In the genomic region with DNA sequence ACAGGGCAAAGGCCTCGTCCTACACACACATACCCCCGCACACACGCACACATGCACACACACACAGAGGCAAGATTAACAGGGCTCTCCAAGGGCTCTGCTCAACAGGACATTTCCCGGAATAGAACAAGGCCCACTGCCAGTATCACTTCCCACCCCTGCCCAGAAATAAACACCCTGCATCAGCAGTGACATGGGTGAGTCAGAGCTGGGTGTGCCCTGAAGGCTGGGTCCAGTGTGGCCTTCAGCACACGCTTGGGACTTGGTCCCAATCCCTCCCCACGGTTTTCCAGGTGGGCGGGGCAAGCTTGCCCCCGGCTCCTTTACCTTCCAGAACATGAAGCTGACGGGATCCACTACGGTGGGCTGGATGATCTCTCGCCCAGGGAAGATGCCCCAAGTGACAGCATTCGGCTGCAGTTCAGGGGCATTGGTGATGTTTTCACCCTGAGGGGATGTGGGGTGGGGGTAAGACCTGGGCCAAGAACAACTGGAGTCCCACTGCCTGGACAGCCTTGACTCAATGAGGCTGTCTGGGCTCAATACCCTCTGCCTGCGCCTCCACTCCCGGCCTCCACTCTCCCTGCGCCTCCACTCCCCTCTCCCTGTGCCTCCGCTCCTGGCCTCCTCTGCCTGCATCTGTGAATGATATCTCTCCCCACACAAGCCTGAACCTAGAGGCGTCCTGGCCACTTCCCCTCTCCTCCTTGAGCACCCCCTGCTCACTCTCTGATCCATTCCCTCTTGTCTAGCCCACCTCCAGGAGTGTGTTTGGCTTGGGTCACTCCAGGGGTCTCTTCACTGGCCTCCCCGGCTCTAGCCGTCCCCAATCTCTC, we compare ENCODE assay signal across 8 cellular contexts. TPM values are rescaled to one million over a fixed set of nuclear protein-coding genes. Genes with fewer than 3 reads are reported as not detected.
DNase-seq lines count a peak whose midpoint lies in the region; ATAC-seq and TF ChIP-seq lines count a peak whose summit lies in the region.

No MANE protein-coding gene starts in this region.

- no peak for TF ChIP-seq CTCF in heart right ventricle (IDR thresholded peaks at IDR 0.05)

- H3K4me3 ChIP-seq in heart right ventricle (peak overlapping the region in 2 of 10 donors; percentile 15 to 20), skeletal muscle cell (ENCODE audit: low read depth, low read length) (no peak overlapping the region)

- intact Hi-C loops in heart right ventricle (cut with DNase I): loop anchor here in 2 of 10 donors (2.0 to 5.0 kb wide), 2 partner anchors 14 to 91 kb away; a partner anchor contains a TSS

- peaks cover 0 to 76% (median 33%) of the 10 kb centered on the region in 9 donors for H3K36me3 ChIP-seq in heart right ventricle

- no peaks in the 10 kb centered on the region for H3K9me3 ChIP-seq in heart right ventricle

- 52 to 64% (median 62%) methylated on average over 19 of the region's 19 CpGs for WGBS in adipose tissue, 3 donors
- 36 to 40% methylated on average over 19 of the region's 19 CpGs for WGBS in heart right ventricle, 2 donors

- peaks cover 58 to 99% (median 85%) of the 10 kb centered on the region in 9 donors for H3K4me1 ChIP-seq in heart right ventricle

- DNase-seq in GM04503 (ENCODE audit: low read depth): peak; percentile 89
- peak; percentile 87 to 97 for DNase-seq in heart right ventricle
- DNase-seq in skeletal muscle cell (ENCODE audit: low read depth): peak; percentile 68
- no peak for DNase-seq in NCI-H526 treated with DMSO at 0.1 percent for 48 hours (lab: John Stamatoyannopoulos, UW)

- ATAC-seq in heart right ventricle (peak; percentile 80 to 92 (median 88)), HG03025 (IDR thresholded peaks at IDR 0.05; ENCODE audit: low FRiP score, unreplicated experiment) (no peak), GM21619 (IDR thresholded peaks at IDR 0.05; ENCODE audit: unreplicated experiment) (no peak), HG02852 (IDR thresholded peaks at IDR 0.05; ENCODE audit: unreplicated experiment) (no peak)

- H3K27ac ChIP-seq in adipose tissue (ENCODE audit: low read depth, low read length) (peak overlapping the region; percentile 89), heart right ventricle (peak overlapping the region; percentile 92 to 99 (median 97))

- H3K27me3 ChIP-seq in heart right ventricle: no peaks in the 10 kb centered on the region

RNA-seq across cellular contexts. Expression of a gene that starts 14.7 kb away (rescaled TPM):
- polyA plus RNA-seq in adipose tissue (10 to 100 TPM in 2 of 3 donors, 1 to 10 TPM in 1; 8.2 to 16.1 (median 14.0) TPM), heart right ventricle (10 to 100 TPM; 17.7 to 24.3 TPM)
- 10 to 100 TPM; 28.8 to 75.8 (median 40.5) TPM for total RNA-seq in heart right ventricle

RNA-seq across cellular contexts. Expression of a gene that starts 14.9 kb away (rescaled TPM):
- polyA plus RNA-seq in adipose tissue: 10 to 100 TPM in 1 of 3 donors, 1 to 10 TPM in 2; 5.4 to 12.6 (median 6.3) TPM
- total RNA-seq in heart right ventricle: 10 to 100 TPM; 13.3 to 20.9 (median 16.9) TPM
- 10 to 100 TPM in 1 of 2 donors, 1 to 10 TPM in 1; 9.1 to 13.8 TPM for polyA plus RNA-seq in heart right ventricle

RNA-seq across cellular contexts. Expression of a gene that starts 29.1 kb away (rescaled TPM):
- polyA plus RNA-seq in adipose tissue (1 to 10 TPM in 2 of 3 donors, under 1 TPM in 1; 0.83 to 2.7 (median 2.1) TPM), heart right ventricle (1 to 10 TPM; 7.5 to 9.0 TPM)
- 10 to 100 TPM in 1 of 10 donors, 1 to 10 TPM in 9; 2.4 to 12.8 (median 5.1) TPM for total RNA-seq in heart right ventricle

RNA-seq across cellular contexts. Expression of a gene that starts 55.2 kb away (rescaled TPM):
- polyA plus RNA-seq in adipose tissue (10 to 100 TPM; 52.4 to 72.3 (median 63.3) TPM), heart right ventricle (10 to 100 TPM; 21.4 to 96.7 TPM)
- 10 to 100 TPM; 12.9 to 37.9 (median 16.9) TPM for total RNA-seq in heart right ventricle

RNA-seq across cellular contexts. Expression of a gene that starts 56.5 kb away (rescaled TPM):
- polyA plus RNA-seq in adipose tissue: 10 to 100 TPM in 1 of 3 donors, under 1 TPM in 2; 0.42 to 40.6 (median 0.49) TPM
- 1,000 to 10,000 TPM in 2 of 10 donors, 100 to 1,000 TPM in 5, 10 to 100 TPM in 2, 1 to 10 TPM in 1; 5.8 to 2,762 (median 663) TPM for total RNA-seq in heart right ventricle
- 1,000 to 10,000 TPM in 1 of 2 donors, 10 to 100 TPM in 1; 16.4 to 2,201 TPM for polyA plus RNA-seq in heart right ventricle

Comparison
In these comparisons a context has a peak if more than half of its experiments do, and no peak if none do; other contexts are left out.
1. ATAC-seq: peak in heart right ventricle (8 of 8); none in HG03025 (single experiment), GM21619 (single experiment) and HG02852 (single experiment).